Comparison of ENCODE assay signal across 1 cellular context in the genomic region with DNA sequence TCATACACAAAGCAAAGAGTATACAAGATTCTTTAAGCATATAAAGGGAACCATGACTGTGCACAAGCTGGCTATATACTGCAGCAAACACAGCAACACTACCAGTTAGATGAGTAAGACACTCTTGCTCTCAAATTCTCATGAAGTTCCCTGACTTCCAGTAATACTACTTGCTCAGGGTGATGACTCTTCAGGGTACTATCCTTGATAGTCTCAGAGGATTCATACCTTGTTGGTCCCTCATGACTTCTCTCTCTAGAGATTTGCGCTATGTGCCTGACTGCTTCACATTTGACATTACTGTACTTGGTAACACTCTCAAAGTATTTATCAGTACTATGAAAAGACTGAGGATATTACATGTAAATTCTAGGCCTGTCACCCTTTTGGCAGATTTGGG.
TF ChIP-seq lines count a peak whose summit lies in the region.

No MANE protein-coding gene starts in this region.

TF ChIP-seq in IMR-90, 13 proteins besides CTCF, POLR2A, EP300 and RAD21 (continued from another document):
- TF ChIP-seq RCOR1 (IDR thresholded peaks at IDR 0.05; ENCODE audit: insufficient replicate concordance, low read length) (no peak), MAFK (IDR thresholded peaks at IDR 0.05; ENCODE audit: low read depth, low read length) (no peak), MAZ (IDR thresholded peaks at IDR 0.05; ENCODE audit: borderline replicate concordance, low read depth, low read length) (no peak), CEBPB (IDR thresholded peaks at IDR 0.05; ENCODE audit: low read depth, low read length) (no peak), NFE2L2 (IDR thresholded peaks at IDR 0.05; ENCODE audit: low read depth, low read length) (no peak), RFX5 (IDR thresholded peaks at IDR 0.05; ENCODE audit: low read depth, low read length) (no peak)
- TF ChIP-seq, protein P1, sequence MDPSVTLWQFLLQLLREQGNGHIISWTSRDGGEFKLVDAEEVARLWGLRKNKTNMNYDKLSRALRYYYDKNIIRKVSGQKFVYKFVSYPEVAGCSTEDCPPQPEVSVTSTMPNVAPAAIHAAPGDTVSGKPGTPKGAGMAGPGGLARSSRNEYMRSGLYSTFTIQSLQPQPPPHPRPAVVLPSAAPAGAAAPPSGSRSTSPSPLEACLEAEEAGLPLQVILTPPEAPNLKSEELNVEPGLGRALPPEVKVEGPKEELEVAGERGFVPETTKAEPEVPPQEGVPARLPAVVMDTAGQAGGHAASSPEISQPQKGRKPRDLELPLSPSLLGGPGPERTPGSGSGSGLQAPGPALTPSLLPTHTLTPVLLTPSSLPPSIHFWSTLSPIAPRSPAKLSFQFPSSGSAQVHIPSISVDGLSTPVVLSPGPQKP (IDR thresholded peaks at IDR 0.05; ENCODE audit: borderline replicate concordance, low read depth, low read length), result no peak
